Comparison of ENCODE assay signal across 1 cellular context in the genomic region with DNA sequence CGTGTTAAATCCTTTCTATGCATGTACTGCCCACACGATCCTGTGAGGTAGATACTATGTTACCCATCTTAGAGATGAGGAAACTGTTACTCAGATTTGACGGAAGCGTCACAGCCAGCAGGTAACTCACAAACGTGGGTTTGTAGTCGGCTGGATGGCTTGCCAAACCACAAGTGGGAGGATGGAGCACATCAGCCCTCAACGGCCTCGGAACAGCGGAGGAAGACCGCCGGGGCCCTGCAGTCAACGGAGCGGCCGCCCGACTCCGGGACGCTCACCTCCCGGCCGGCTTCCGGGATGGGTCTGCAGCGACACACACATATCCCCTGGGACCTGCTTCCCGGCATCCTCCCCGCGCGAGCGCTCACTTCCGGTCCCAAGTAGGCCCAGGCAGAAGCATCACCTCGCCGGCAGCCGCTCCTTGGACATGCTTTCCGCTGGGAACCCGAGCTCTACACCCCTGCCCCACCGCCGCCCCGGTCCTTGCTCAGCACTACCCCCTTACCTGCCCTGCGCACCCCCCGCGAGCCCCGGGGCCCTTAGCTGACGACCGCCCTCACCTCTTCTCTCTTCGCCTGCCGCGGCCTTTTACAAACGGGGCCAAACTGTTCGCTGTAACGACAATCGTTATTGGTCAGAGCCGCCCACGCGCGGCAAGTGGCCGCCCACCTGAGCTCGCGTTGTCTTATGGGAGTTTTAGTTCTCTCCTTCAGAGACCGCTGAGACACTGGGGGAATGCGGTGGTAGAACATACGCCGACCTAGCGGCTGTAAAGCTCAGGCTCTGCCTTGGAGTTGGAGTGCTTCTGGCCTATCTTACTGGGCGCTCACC.
TF ChIP-seq lines count a peak whose summit lies in the region.

A gene (minus strand): TSS at position 607 of the 831 bp plus-strand sequence. CDS start 9,034 bp downstream, outside the sequence.

TF ChIP-seq in K562, 482 proteins besides CTCF, POLR2A, EP300 and RAD21 (continued from another document and continues in another):
- TF ChIP-seq, protein P1, sequence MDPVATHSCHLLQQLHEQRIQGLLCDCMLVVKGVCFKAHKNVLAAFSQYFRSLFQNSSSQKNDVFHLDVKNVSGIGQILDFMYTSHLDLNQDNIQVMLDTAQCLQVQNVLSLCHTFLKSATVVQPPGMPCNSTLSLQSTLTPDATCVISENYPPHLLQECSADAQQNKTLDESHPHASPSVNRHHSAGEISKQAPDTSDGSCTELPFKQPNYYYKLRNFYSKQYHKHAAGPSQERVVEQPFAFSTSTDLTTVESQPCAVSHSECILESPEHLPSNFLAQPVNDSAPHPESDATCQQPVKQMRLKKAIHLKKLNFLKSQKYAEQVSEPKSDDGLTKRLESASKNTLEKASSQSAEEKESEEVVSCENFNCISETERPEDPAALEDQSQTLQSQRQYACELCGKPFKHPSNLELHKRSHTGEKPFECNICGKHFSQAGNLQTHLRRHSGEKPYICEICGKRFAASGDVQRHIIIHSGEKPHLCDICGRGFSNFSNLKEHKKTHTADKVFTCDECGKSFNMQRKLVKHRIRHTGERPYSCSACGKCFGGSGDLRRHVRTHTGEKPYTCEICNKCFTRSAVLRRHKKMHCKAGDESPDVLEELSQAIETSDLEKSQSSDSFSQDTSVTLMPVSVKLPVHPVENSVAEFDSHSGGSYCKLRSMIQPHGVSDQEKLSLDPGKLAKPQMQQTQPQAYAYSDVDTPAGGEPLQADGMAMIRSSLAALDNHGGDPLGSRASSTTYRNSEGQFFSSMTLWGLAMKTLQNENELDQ (CRISPR knock-in tag; IDR thresholded peaks at IDR 0.05; ENCODE audit: borderline replicate concordance) = peak; percentile 94; the same call in 1 of the 2 replicates
- TF ChIP-seq, protein P2, sequence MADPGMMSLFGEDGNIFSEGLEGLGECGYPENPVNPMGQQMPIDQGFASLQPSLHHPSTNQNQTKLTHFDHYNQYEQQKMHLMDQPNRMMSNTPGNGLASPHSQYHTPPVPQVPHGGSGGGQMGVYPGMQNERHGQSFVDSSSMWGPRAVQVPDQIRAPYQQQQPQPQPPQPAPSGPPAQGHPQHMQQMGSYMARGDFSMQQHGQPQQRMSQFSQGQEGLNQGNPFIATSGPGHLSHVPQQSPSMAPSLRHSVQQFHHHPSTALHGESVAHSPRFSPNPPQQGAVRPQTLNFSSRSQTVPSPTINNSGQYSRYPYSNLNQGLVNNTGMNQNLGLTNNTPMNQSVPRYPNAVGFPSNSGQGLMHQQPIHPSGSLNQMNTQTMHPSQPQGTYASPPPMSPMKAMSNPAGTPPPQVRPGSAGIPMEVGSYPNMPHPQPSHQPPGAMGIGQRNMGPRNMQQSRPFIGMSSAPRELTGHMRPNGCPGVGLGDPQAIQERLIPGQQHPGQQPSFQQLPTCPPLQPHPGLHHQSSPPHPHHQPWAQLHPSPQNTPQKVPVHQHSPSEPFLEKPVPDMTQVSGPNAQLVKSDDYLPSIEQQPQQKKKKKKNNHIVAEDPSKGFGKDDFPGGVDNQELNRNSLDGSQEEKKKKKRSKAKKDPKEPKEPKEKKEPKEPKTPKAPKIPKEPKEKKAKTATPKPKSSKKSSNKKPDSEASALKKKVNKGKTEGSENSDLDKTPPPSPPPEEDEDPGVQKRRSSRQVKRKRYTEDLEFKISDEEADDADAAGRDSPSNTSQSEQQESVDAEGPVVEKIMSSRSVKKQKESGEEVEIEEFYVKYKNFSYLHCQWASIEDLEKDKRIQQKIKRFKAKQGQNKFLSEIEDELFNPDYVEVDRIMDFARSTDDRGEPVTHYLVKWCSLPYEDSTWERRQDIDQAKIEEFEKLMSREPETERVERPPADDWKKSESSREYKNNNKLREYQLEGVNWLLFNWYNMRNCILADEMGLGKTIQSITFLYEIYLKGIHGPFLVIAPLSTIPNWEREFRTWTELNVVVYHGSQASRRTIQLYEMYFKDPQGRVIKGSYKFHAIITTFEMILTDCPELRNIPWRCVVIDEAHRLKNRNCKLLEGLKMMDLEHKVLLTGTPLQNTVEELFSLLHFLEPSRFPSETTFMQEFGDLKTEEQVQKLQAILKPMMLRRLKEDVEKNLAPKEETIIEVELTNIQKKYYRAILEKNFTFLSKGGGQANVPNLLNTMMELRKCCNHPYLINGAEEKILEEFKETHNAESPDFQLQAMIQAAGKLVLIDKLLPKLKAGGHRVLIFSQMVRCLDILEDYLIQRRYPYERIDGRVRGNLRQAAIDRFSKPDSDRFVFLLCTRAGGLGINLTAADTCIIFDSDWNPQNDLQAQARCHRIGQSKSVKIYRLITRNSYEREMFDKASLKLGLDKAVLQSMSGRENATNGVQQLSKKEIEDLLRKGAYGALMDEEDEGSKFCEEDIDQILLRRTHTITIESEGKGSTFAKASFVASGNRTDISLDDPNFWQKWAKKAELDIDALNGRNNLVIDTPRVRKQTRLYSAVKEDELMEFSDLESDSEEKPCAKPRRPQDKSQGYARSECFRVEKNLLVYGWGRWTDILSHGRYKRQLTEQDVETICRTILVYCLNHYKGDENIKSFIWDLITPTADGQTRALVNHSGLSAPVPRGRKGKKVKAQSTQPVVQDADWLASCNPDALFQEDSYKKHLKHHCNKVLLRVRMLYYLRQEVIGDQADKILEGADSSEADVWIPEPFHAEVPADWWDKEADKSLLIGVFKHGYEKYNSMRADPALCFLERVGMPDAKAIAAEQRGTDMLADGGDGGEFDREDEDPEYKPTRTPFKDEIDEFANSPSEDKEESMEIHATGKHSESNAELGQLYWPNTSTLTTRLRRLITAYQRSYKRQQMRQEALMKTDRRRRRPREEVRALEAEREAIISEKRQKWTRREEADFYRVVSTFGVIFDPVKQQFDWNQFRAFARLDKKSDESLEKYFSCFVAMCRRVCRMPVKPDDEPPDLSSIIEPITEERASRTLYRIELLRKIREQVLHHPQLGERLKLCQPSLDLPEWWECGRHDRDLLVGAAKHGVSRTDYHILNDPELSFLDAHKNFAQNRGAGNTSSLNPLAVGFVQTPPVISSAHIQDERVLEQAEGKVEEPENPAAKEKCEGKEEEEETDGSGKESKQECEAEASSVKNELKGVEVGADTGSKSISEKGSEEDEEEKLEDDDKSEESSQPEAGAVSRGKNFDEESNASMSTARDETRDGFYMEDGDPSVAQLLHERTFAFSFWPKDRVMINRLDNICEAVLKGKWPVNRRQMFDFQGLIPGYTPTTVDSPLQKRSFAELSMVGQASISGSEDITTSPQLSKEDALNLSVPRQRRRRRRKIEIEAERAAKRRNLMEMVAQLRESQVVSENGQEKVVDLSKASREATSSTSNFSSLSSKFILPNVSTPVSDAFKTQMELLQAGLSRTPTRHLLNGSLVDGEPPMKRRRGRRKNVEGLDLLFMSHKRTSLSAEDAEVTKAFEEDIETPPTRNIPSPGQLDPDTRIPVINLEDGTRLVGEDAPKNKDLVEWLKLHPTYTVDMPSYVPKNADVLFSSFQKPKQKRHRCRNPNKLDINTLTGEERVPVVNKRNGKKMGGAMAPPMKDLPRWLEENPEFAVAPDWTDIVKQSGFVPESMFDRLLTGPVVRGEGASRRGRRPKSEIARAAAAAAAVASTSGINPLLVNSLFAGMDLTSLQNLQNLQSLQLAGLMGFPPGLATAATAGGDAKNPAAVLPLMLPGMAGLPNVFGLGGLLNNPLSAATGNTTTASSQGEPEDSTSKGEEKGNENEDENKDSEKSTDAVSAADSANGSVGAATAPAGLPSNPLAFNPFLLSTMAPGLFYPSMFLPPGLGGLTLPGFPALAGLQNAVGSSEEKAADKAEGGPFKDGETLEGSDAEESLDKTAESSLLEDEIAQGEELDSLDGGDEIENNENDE (IDR thresholded peaks at IDR 0.05; ENCODE audit: low read depth, low read length) = no peak
- 0 out of 2 replicates have a peak, but pooled peaks have one; percentile 33 for TF ChIP-seq PHF21A (IDR thresholded peaks at IDR 0.05; ENCODE audit: borderline replicate concordance, low read depth)
- TF ChIP-seq ZNF175 (CRISPR knock-in tag; IDR thresholded peaks at IDR 0.05; ENCODE audit: low read depth) = peak; percentile 69; the same call in 1 of the 2 replicates
- TF ChIP-seq, protein P3, sequence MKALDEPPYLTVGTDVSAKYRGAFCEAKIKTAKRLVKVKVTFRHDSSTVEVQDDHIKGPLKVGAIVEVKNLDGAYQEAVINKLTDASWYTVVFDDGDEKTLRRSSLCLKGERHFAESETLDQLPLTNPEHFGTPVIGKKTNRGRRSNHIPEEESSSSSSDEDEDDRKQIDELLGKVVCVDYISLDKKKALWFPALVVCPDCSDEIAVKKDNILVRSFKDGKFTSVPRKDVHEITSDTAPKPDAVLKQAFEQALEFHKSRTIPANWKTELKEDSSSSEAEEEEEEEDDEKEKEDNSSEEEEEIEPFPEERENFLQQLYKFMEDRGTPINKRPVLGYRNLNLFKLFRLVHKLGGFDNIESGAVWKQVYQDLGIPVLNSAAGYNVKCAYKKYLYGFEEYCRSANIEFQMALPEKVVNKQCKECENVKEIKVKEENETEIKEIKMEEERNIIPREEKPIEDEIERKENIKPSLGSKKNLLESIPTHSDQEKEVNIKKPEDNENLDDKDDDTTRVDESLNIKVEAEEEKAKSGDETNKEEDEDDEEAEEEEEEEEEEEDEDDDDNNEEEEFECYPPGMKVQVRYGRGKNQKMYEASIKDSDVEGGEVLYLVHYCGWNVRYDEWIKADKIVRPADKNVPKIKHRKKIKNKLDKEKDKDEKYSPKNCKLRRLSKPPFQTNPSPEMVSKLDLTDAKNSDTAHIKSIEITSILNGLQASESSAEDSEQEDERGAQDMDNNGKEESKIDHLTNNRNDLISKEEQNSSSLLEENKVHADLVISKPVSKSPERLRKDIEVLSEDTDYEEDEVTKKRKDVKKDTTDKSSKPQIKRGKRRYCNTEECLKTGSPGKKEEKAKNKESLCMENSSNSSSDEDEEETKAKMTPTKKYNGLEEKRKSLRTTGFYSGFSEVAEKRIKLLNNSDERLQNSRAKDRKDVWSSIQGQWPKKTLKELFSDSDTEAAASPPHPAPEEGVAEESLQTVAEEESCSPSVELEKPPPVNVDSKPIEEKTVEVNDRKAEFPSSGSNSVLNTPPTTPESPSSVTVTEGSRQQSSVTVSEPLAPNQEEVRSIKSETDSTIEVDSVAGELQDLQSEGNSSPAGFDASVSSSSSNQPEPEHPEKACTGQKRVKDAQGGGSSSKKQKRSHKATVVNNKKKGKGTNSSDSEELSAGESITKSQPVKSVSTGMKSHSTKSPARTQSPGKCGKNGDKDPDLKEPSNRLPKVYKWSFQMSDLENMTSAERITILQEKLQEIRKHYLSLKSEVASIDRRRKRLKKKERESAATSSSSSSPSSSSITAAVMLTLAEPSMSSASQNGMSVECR (CRISPR knock-in tag; IDR thresholded peaks at IDR 0.05) = peak; percentile 50; the same call in 1 of the 2 replicates
- TF ChIP-seq SRSF3 (IDR thresholded peaks at IDR 0.05; ENCODE audit: insufficient read depth, low read length) = no peak
- TF ChIP-seq SMAD4 (CRISPR knock-in tag; conservative IDR thresholded peaks at IDR 0.05) = 0 out of 2 replicates have a peak, but pooled peaks have one; percentile 62
- peak; percentile 93 for TF ChIP-seq POLR2B (IDR thresholded peaks at IDR 0.05; ENCODE audit: low read depth, partially characterized antibody)
- TF ChIP-seq HCFC1 (IDR thresholded peaks at IDR 0.05; ENCODE audit: low read depth, low read length) = peak; percentile 79
- TF ChIP-seq RCOR1 (IDR thresholded peaks at IDR 0.05; ENCODE audit: borderline replicate concordance in 1 of 2, low read depth in 2 of 2, low read length in 2 of 2) = peak; percentile 31 to 66; a peak in 3 of 4 replicates
- TF ChIP-seq LARP7 (IDR thresholded peaks at IDR 0.05) = no peak
- TF ChIP-seq, protein P4, sequence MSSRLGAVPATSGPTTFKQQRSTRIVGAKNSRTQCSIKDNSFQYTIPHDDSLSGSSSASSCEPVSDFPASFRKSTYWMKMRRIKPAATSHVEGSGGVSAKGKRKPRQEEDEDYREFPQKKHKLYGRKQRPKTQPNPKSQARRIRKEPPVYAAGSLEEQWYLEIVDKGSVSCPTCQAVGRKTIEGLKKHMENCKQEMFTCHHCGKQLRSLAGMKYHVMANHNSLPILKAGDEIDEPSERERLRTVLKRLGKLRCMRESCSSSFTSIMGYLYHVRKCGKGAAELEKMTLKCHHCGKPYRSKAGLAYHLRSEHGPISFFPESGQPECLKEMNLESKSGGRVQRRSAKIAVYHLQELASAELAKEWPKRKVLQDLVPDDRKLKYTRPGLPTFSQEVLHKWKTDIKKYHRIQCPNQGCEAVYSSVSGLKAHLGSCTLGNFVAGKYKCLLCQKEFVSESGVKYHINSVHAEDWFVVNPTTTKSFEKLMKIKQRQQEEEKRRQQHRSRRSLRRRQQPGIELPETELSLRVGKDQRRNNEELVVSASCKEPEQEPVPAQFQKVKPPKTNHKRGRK (tag; IDR thresholded peaks at IDR 0.05) = no peak
- no peak for TF ChIP-seq HMG20B (CRISPR knock-in tag; IDR thresholded peaks at IDR 0.05)
- TF ChIP-seq, protein P5, sequence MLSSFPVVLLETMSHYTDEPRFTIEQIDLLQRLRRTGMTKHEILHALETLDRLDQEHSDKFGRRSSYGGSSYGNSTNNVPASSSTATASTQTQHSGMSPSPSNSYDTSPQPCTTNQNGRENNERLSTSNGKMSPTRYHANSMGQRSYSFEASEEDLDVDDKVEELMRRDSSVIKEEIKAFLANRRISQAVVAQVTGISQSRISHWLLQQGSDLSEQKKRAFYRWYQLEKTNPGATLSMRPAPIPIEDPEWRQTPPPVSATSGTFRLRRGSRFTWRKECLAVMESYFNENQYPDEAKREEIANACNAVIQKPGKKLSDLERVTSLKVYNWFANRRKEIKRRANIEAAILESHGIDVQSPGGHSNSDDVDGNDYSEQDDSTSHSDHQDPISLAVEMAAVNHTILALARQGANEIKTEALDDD (IDR thresholded peaks at IDR 0.05) = no peak
- TF ChIP-seq SMAD3 (CRISPR knock-in tag; conservative IDR thresholded peaks at IDR 0.05) = no peak
- no peak for TF ChIP-seq TCFL5 (CRISPR knock-in tag; conservative IDR thresholded peaks at IDR 0.05)
- TF ChIP-seq, protein P6, sequence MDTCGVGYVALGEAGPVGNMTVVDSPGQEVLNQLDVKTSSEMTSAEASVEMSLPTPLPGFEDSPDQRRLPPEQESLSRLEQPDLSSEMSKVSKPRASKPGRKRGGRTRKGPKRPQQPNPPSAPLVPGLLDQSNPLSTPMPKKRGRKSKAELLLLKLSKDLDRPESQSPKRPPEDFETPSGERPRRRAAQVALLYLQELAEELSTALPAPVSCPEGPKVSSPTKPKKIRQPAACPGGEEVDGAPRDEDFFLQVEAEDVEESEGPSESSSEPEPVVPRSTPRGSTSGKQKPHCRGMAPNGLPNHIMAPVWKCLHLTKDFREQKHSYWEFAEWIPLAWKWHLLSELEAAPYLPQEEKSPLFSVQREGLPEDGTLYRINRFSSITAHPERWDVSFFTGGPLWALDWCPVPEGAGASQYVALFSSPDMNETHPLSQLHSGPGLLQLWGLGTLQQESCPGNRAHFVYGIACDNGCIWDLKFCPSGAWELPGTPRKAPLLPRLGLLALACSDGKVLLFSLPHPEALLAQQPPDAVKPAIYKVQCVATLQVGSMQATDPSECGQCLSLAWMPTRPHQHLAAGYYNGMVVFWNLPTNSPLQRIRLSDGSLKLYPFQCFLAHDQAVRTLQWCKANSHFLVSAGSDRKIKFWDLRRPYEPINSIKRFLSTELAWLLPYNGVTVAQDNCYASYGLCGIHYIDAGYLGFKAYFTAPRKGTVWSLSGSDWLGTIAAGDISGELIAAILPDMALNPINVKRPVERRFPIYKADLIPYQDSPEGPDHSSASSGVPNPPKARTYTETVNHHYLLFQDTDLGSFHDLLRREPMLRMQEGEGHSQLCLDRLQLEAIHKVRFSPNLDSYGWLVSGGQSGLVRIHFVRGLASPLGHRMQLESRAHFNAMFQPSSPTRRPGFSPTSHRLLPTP (IDR thresholded peaks at IDR 0.05; ENCODE audit: borderline replicate concordance, extremely low read depth, insufficient read length) = no peak
- TF ChIP-seq PHF8 (IDR thresholded peaks at IDR 0.05; ENCODE audit: borderline replicate concordance, low read length) = peak; percentile 99
- TF ChIP-seq, protein P7, sequence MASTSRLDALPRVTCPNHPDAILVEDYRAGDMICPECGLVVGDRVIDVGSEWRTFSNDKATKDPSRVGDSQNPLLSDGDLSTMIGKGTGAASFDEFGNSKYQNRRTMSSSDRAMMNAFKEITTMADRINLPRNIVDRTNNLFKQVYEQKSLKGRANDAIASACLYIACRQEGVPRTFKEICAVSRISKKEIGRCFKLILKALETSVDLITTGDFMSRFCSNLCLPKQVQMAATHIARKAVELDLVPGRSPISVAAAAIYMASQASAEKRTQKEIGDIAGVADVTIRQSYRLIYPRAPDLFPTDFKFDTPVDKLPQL (IDR thresholded peaks at IDR 0.05; ENCODE audit: extremely low read depth, insufficient read length) = peak; percentile 36
- peak; percentile 15 for TF ChIP-seq ZNF263 (CRISPR knock-in tag; IDR thresholded peaks at IDR 0.05; ENCODE audit: borderline replicate concordance)
- TF ChIP-seq EZH2 (IDR thresholded peaks at IDR 0.05; ENCODE audit: borderline replicate concordance, low read depth, low read length) = no peak
